Comparison of ENCODE assay signal across 12 cellular contexts in genomic region chr12:79897617-79898016, GRCh38. TPM values are rescaled to one million over a fixed set of nuclear protein-coding genes. Genes with fewer than 3 reads are reported as not detected.
DNase-seq lines count a peak whose midpoint lies in the region; ATAC-seq and TF ChIP-seq lines count a peak whose summit lies in the region.
"Had no signal": no experiment of that assay in that cellular context is flagged by ENCODE, and none has a peak within 500 bp of the region (broad histone marks: within the 10 kb centered on the region; RNA-seq: fewer than 3 reads in every experiment).

No MANE protein-coding gene starts in this region.

- H3K27me3 ChIP-seq in AG04450 (ENCODE audit: control insufficient read depth, insufficient read depth, low read length), result no peaks in the 10 kb centered on the region
- no peaks in the 10 kb centered on the region for H3K27me3 ChIP-seq in Karpas-422 (ENCODE audit: low read length)

- DNase-seq in AG04450 (ENCODE audit: low read depth, low spot score), result peak; percentile 73
- DNase-seq in HFF-Myc (ENCODE audit: extremely low read depth, low read depth), result peak; percentile 76
- no peak for DNase-seq in activated naive CD8-positive, alpha-beta T cell treated with anti-CD3 and anti-CD28 coated beads, Interleukin-2, amount 50 U/mL, for 24 hours
- DNase-seq in iPS DF 19.7 (ENCODE audit: low read depth, low spot score), result peak; percentile 30
- DNase-seq in NCI-H524 (lab: John Stamatoyannopoulos, UW), result no peak
- DNase-seq in activated CD4-positive, CD25-positive, alpha-beta regulatory T cell treated with anti-CD3 and anti-CD28 coated beads, Interleukin-2, amount 50 U/mL, for 72 hours, result no peak
- DNase-seq in Karpas-422, result no peak
- DNase-seq: anterior cingulate cortex, COR-L47, NCI-H774 had no signal

- H3K9me2 ChIP-seq in Karpas-422 (replicated peaks; ENCODE audit: insufficient read depth, low read length), result no peaks in the 10 kb centered on the region

- peaks cover 3% of the 10 kb centered on the region; the same call in 1 of the 2 replicates for H4K20me1 ChIP-seq in Karpas-422 (ENCODE audit: insufficient read depth, low read depth, low read length)

- no peaks in the 10 kb centered on the region for H3K27me3 Mint-ChIP-seq in activated naive CD8-positive, alpha-beta T cell treated with anti-CD3 and anti-CD28 coated beads, Interleukin-2, amount 50 U/mL, for 24 hours

- H3K27ac Mint-ChIP-seq in activated naive CD8-positive, alpha-beta T cell treated with anti-CD3 and anti-CD28 coated beads, Interleukin-2, amount 50 U/mL, for 24 hours, result no peak overlapping the region

- TF ChIP-seq CTCF in AG04450 (IDR thresholded peaks at IDR 0.05; ENCODE audit: low read depth, low read length), result no peak
- TF ChIP-seq CTCF in HFF-Myc (IDR thresholded peaks at IDR 0.05; ENCODE audit: low read depth, low read length, missing control alignments), result no peak

- H3K27ac ChIP-seq in AG04450 (ENCODE audit: low read depth, low read length) (no peak overlapping the region), Karpas-422 (ENCODE audit: low read length) (no peak overlapping the region)
- H3K27ac ChIP-seq: prostate gland had no signal

- no peak overlapping the region for H3K9ac ChIP-seq in Karpas-422 (ENCODE audit: low read length)

- H3K4me3 Mint-ChIP-seq in activated naive CD8-positive, alpha-beta T cell treated with anti-CD3 and anti-CD28 coated beads, Interleukin-2, amount 50 U/mL, for 24 hours, result no peak overlapping the region

- no peaks in the 10 kb centered on the region for H3K9me3 ChIP-seq in AG04450 (ENCODE audit: control insufficient read depth, insufficient read depth, low read length)
- no peaks in the 10 kb centered on the region for H3K9me3 ChIP-seq in Karpas-422 (ENCODE audit: low read length)
- H3K9me3 ChIP-seq: prostate gland had no signal

- peaks cover 7% of the 10 kb centered on the region for H3K36me3 Mint-ChIP-seq in activated naive CD8-positive, alpha-beta T cell treated with anti-CD3 and anti-CD28 coated beads, Interleukin-2, amount 50 U/mL, for 24 hours (ENCODE audit: low read depth)

- peaks cover 5% of the 10 kb centered on the region; the same call in 1 of the 2 replicates for H3K4me1 ChIP-seq in Karpas-422 (ENCODE audit: low read length)
- H3K4me1 ChIP-seq: prostate gland had no signal

- no peak overlapping the region for H2AFZ ChIP-seq in Karpas-422 (ENCODE audit: low read length)

- H3K79me2 ChIP-seq in Karpas-422 (ENCODE audit: low read length), result peaks cover 100% of the 10 kb centered on the region

- POLR2A ChIA-PET in AG04450 (lab: Yijun Ruan, JAX), result interaction anchor here (0.6 kb wide), 1 partner anchor 475 kb away, joined by 3 read pairs; no protein-coding TSS in a partner anchor

- no peak overlapping the region for H3K4me2 ChIP-seq in Karpas-422 (ENCODE audit: low read depth, low read length, poor library complexity, severe bottlenecking)

- no peaks in the 10 kb centered on the region for H3K9me3 Mint-ChIP-seq in activated naive CD8-positive, alpha-beta T cell treated with anti-CD3 and anti-CD28 coated beads, Interleukin-2, amount 50 U/mL, for 24 hours

- H3K4me3 ChIP-seq in AG04450 (ENCODE audit: low read depth, low read length), result no peak overlapping the region
- no peak overlapping the region for H3K4me3 ChIP-seq in HFF-Myc (replicated peaks; ENCODE audit: low read depth, low read length)
- H3K4me3 ChIP-seq in Karpas-422 (ENCODE audit: low read length), result no peak overlapping the region
- H3K4me3 ChIP-seq: prostate gland had no signal

- peak; percentile 36 for ATAC-seq in activated naive CD8-positive, alpha-beta T cell treated with anti-CD3 and anti-CD28 coated beads, Interleukin-2, amount 50 U/mL, for 24 hours
- ATAC-seq in HG02938 (IDR thresholded peaks at IDR 0.05; ENCODE audit: unreplicated experiment), result no peak

- no peaks in the 10 kb centered on the region for H3K36me3 ChIP-seq in Karpas-422 (ENCODE audit: insufficient read depth, low read length)
- H3K36me3 ChIP-seq: prostate gland had no signal

- H3K4me1 Mint-ChIP-seq in activated naive CD8-positive, alpha-beta T cell treated with anti-CD3 and anti-CD28 coated beads, Interleukin-2, amount 50 U/mL, for 24 hours, result peaks cover 52% of the 10 kb centered on the region

- CTCF ChIA-PET in AG04450 (lab: Charles Lee), result no interaction called here

RNA-seq across cellular contexts. Expression of gene PPP1R12A, which starts 37.3 kb away (rescaled TPM):
- polyA plus RNA-seq in AG04450 (2011; rRNA removed), result 72.1 and 107 TPM in 2 replicates
- 130 and 217 TPM in 2 replicates for polyA minus RNA-seq in AG04450 (2011; rRNA and poly(A)+ RNA removed)
- 84.9 and 95.1 TPM in 2 replicates for total RNA-seq in Karpas-422 (2014; rRNA removed; shearing (Covaris generic); ENCODE audit: low replicate concordance)

Comparison
In these comparisons a context has a peak if more than half of its experiments do, and no peak if none do; other contexts are left out.
1. DNase-seq: peak in AG04450 (single experiment), HFF-Myc (single experiment) and iPS DF 19.7 (single experiment); none in activated naive CD8-positive, alpha-beta T cell treated with anti-CD3 and anti-CD28 coated beads, Interleukin-2, amount 50 U/mL, for 24 hours (single experiment), NCI-H524 (0 of 2), activated CD4-positive, CD25-positive, alpha-beta regulatory T cell treated with anti-CD3 and anti-CD28 coated beads, Interleukin-2, amount 50 U/mL, for 72 hours (single experiment) and Karpas-422 (single experiment).